ENCODE assay signal across 26 cellular contexts in the genomic region with DNA sequence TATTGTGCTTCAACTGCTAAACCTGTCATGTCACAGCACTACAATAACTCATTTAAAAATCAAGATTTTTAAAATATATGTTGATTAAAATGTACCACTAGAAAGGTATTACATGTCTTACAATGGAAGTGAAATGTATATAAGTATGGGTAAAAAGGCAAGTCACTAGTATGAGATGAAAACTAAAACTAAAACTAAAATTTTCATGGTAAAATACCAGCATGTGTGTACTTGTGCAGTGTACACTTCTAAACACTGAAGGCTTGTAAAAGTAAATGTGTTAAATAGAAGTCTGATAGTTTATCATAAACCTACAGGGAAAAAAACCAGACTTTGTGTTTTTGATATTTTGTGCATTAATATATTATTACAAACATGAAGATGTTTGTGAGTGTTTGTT. TPM values are rescaled to one million over a fixed set of nuclear protein-coding genes. Genes with fewer than 3 reads are reported as not detected.
"Had no signal": no experiment of that assay in that cellular context is flagged by ENCODE, and none has a peak within 500 bp of the region (broad histone marks: within the 10 kb centered on the region; RNA-seq: fewer than 3 reads in every experiment).

No MANE protein-coding gene starts in this region.

- FAIRE-seq: endothelial cell of umbilical vein, keratinocyte had no signal

- H3K4me3 Mint-ChIP-seq: activated naive CD8-positive, alpha-beta T cell treated with anti-CD3 and anti-CD28 coated beads, Interleukin-2, amount 50 U/mL, for 24 hours; activated T-helper 1 cell treated with anti-CD3 and anti-CD28 coated beads, Interleukin-12 subunit alpha, Interleukin-12 subunit beta, Interleukin-2, Interleukin-4 antibody, amounts not matched to agents 30 ng/mL and 10 ng/mL and 1 ng/mL, durations not matched to agents 14 hours and 24 hours and 36 hours had no signal

- H3K9me3 ChIP-seq: vagina had no signal

- ATAC-seq: activated naive CD8-positive, alpha-beta T cell treated with anti-CD3 and anti-CD28 coated beads, Interleukin-2, amount 50 U/mL, for 24 hours; left lobe of liver had no signal

- DNase-seq: activated CD4-positive, alpha-beta T cell treated with anti-CD3 and anti-CD28 coated beads for 48 hours; activated naive CD4-positive, alpha-beta T cell treated with Interleukin-2 at 50 U/mL for 16 hours; activated naive CD8-positive, alpha-beta T cell treated with anti-CD3 and anti-CD28 coated beads, Interleukin-2, amount 50 U/mL, for 24 hours; aorta; cortex of kidney; effector CD8-positive, alpha-beta T cell; esophagus squamous epithelium; hippocampal formation; midbrain; stimulated activated CD4-positive, alpha-beta T cell treated with anti-CD3 and anti-CD28 coated beads, Interleukin-15, amount 100 ng/mL, for 24 hours; stimulated activated CD4-positive, alpha-beta T cell treated with anti-CD3 and anti-CD28 coated beads, Interleukin-4, amount 100 ng/mL, for 24 hours; stimulated activated naive CD4-positive, alpha-beta T cell treated with Interleukin-2 at 50 U/mL for 16 hours; substantia nigra had no signal

- H3K4me1 ChIP-seq: esophagus squamous epithelium, right atrium auricular region, tibial nerve, vagina had no signal

- H3K27ac Mint-ChIP-seq: activated naive CD8-positive, alpha-beta T cell treated with anti-CD3 and anti-CD28 coated beads, Interleukin-2, amount 50 U/mL, for 24 hours; activated T-helper 1 cell treated with anti-CD3 and anti-CD28 coated beads, Interleukin-12 subunit alpha, Interleukin-12 subunit beta, Interleukin-2, Interleukin-4 antibody, amounts not matched to agents 30 ng/mL and 10 ng/mL and 1 ng/mL, durations not matched to agents 14 hours and 24 hours and 36 hours; progenitor cell of endocrine pancreas had no signal

- H3K27ac ChIP-seq: esophagus squamous epithelium, right atrium auricular region, tibial nerve, vagina, VCaP had no signal

- H3K27me3 Mint-ChIP-seq: activated naive CD8-positive, alpha-beta T cell treated with anti-CD3 and anti-CD28 coated beads, Interleukin-2, amount 50 U/mL, for 24 hours had no signal

- H3K27me3 ChIP-seq: esophagus squamous epithelium, right atrium auricular region, tibial nerve, vagina had no signal

RNA-seq across cellular contexts. Expression of a gene that starts 13.7 kb away (rescaled TPM):
- total RNA-seq: activated T-helper 1 cell treated with anti-CD3 and anti-CD28 coated beads, Interleukin-12 subunit alpha, Interleukin-12 subunit beta, Interleukin-2, Interleukin-4 antibody, amounts not matched to agents 30 ng/mL and 10 ng/mL and 1 ng/mL, durations not matched to agents 14 hours and 24 hours and 36 hours; aorta; endothelial cell of umbilical vein; esophagus squamous epithelium; fibroblast of villous mesenchyme; left lobe of liver; lung microvascular endothelial cell; omental fat pad; progenitor cell of endocrine pancreas; right atrium auricular region; tibial nerve; vagina had no signal
- polyA plus RNA-seq: aorta, endothelial cell of umbilical vein, neural cell had no signal
